8 cellular contexts compared by ENCODE assay signal in the genomic region with DNA sequence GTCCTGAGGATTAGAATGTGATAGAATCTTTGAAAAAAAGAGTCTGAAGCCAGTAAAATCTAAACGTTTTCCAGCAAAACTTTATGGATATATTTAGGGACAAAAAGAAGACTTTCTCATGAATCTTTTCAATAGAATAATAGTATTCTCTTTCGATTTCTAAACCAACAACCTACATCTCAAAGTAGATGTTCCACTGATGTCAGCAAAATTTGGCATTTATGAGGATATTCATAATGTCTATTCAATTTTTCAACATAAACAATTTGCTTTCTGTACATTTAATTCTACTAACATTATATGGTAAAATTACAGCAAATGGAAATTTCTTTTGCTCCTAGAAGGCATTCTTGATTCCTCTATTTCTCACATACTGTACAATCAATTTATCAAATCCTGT.
"Had no signal": no experiment of that assay in that cellular context is flagged by ENCODE, and none has a peak within 500 bp of the region (broad histone marks: within the 10 kb centered on the region; RNA-seq: fewer than 3 reads in every experiment).

No MANE protein-coding gene starts in this region.

- H3K27ac Mint-ChIP-seq: IgD-negative memory B cell had no signal

- H3K4me3 Mint-ChIP-seq: IgD-negative memory B cell had no signal

- H3K4me1 Mint-ChIP-seq: IgD-negative memory B cell had no signal

- H3K36me3 Mint-ChIP-seq: IgD-negative memory B cell had no signal

- H3K27me3 Mint-ChIP-seq: IgD-negative memory B cell had no signal

- ATAC-seq: K562 had no signal

- H3K9ac ChIP-seq: KMS-11 had no signal

- H3K4me3 ChIP-seq: K562 had no signal

- H3K27ac ChIP-seq: HL-60, KMS-11 had no signal

- FAIRE-seq: HTR-8/SVneo, K562 had no signal

- DNase-seq: Karpas-422, KBM-7, KG1 had no signal

- H3K4me2 ChIP-seq: KMS-11 had no signal
